In genomic region chr20:23532533-23532932, GRCh38 we compare ENCODE assay signal across 32 cellular contexts. TPM values are rescaled to one million over a fixed set of nuclear protein-coding genes. Genes with fewer than 3 reads are reported as not detected.
"Had no signal": no experiment of that assay in that cellular context is flagged by ENCODE, and none has a peak within 500 bp of the region (broad histone marks: within the 10 kb centered on the region; RNA-seq: fewer than 3 reads in every experiment).

No MANE protein-coding gene starts in this region.

- H3K4me1 ChIP-seq: SJCRH30 had no signal

- H3K36me3 ChIP-seq: brain microvascular endothelial cell, SJCRH30, WERI-Rb-1 had no signal

- H3K4me1 Mint-ChIP-seq: activated naive CD8-positive, alpha-beta T cell treated with anti-CD3 and anti-CD28 coated beads for 36 hours had no signal

- ATAC-seq: Panc1 had no signal

- H3K27me3 Mint-ChIP-seq: activated CD4-positive, alpha-beta T cell treated with anti-CD3 and anti-CD28 coated beads, Interleukin-2, amount 10 ng/mL, durations not matched to agents 7 days and 5 days; activated naive CD8-positive, alpha-beta T cell treated with anti-CD3 and anti-CD28 coated beads for 36 hours had no signal

- H3K36me3 Mint-ChIP-seq: activated naive CD8-positive, alpha-beta T cell treated with anti-CD3 and anti-CD28 coated beads for 36 hours had no signal

- H3K27ac ChIP-seq: brain microvascular endothelial cell, KMS-11, SJCRH30, SK-N-MC, WERI-Rb-1 had no signal

- H3K27me3 ChIP-seq: brain microvascular endothelial cell, SJCRH30 had no signal

- H3K4me2 ChIP-seq: KMS-11 had no signal

- DNase-seq: activated CD4-positive, alpha-beta memory T cell treated with anti-CD3 and anti-CD28 coated beads for 36 hours; activated CD4-positive, alpha-beta T cell treated with anti-CD3 and anti-CD28 coated beads, Interleukin-2, amount 10 ng/mL, durations not matched to agents 7 days and 5 days; activated CD8-positive, alpha-beta memory T cell treated with anti-CD3 and anti-CD28 coated beads, Interleukin-2, amount 50 U/mL, for 4 hours; activated effector memory CD4-positive, alpha-beta T cell treated with anti-CD3 and anti-CD28 coated beads, Interleukin-2, amount 50 U/mL, for 16 hours; activated naive CD4-positive, alpha-beta T cell; activated naive CD4-positive, alpha-beta T cell treated with anti-CD3 and anti-CD28 coated beads, Interleukin-2, amount 50 U/mL, for 16 hours; activated naive CD8-positive, alpha-beta T cell treated with anti-CD3 and anti-CD28 coated beads for 36 hours; activated T-cell treated with anti-CD3 and anti-CD28 coated beads, Interleukin-2, amount 50 U/mL, for 48 hours; amniotic stem cell; aorta; brain microvascular endothelial cell; central memory CD4-positive, alpha-beta T cell; NCI-H1092 treated with DMSO at 0.1 percent for 48 hours; NCI-H1417; NCI-H1694; NCI-H1930; NCI-H345; NCI-H524 treated with DMSO at 0.1 percent for 48 hours; SHP77; SJCRH30; T1000; WERI-Rb-1 had no signal

- H3K27ac Mint-ChIP-seq: activated CD4-positive, alpha-beta memory T cell treated with anti-CD3 and anti-CD28 coated beads for 36 hours; activated CD4-positive, alpha-beta T cell treated with anti-CD3 and anti-CD28 coated beads, Interleukin-2, amount 10 ng/mL, durations not matched to agents 7 days and 5 days; activated naive CD8-positive, alpha-beta T cell treated with anti-CD3 and anti-CD28 coated beads for 36 hours had no signal

- H3K9ac ChIP-seq: KMS-11 had no signal

- H3K4me3 ChIP-seq: SJCRH30, SK-N-MC had no signal

- H3K9me3 ChIP-seq: SJCRH30 had no signal

- H3K4me3 Mint-ChIP-seq: activated CD4-positive, alpha-beta memory T cell treated with anti-CD3 and anti-CD28 coated beads for 36 hours; activated CD4-positive, alpha-beta T cell treated with anti-CD3 and anti-CD28 coated beads, Interleukin-2, amount 10 ng/mL, durations not matched to agents 7 days and 5 days; activated naive CD8-positive, alpha-beta T cell treated with anti-CD3 and anti-CD28 coated beads for 36 hours had no signal

RNA-seq across cellular contexts. Expression of gene CST9L, which starts 35.8 kb away (rescaled TPM):
- total RNA-seq: activated CD4-positive, alpha-beta memory T cell treated with anti-CD3 and anti-CD28 coated beads for 36 hours; activated CD4-positive, alpha-beta T cell treated with anti-CD3 and anti-CD28 coated beads, Interleukin-2, amount 10 ng/mL, durations not matched to agents 7 days and 5 days; activated naive CD8-positive, alpha-beta T cell treated with anti-CD3 and anti-CD28 coated beads for 36 hours; aorta; cerebellum; LHCN-M2; M059J; NCI-H460; RPMI7951; SJCRH30; T-helper 1 cell treated with Interleukin-12 subunit alpha and Interleukin-12 subunit beta and Interleukin-4 antibody, amounts not matched to agents 30 ng/mL and 1 ng/mL, for 36 hours; T-helper 2 cell treated with Interferon-gamma antibody and Interleukin-4, amounts not matched to agents 100 ng/mL and 5 ng/mL, for 36 hours had no signal
- polyA plus RNA-seq: aorta had no signal

RNA-seq across cellular contexts. Expression of gene CST8, which starts 41.6 kb away (rescaled TPM):
- total RNA-seq: activated CD4-positive, alpha-beta memory T cell treated with anti-CD3 and anti-CD28 coated beads for 36 hours; activated CD4-positive, alpha-beta T cell treated with anti-CD3 and anti-CD28 coated beads, Interleukin-2, amount 10 ng/mL, durations not matched to agents 7 days and 5 days; activated naive CD8-positive, alpha-beta T cell treated with anti-CD3 and anti-CD28 coated beads for 36 hours; aorta; cerebellum; LHCN-M2; M059J; NCI-H460; RPMI7951; SJCRH30; T-helper 1 cell treated with Interleukin-12 subunit alpha and Interleukin-12 subunit beta and Interleukin-4 antibody, amounts not matched to agents 30 ng/mL and 1 ng/mL, for 36 hours; T-helper 2 cell treated with Interferon-gamma antibody and Interleukin-4, amounts not matched to agents 100 ng/mL and 5 ng/mL, for 36 hours had no signal
- polyA plus RNA-seq: aorta had no signal
